Comparison of ENCODE assay signal across 6 cellular contexts in the genomic region with DNA sequence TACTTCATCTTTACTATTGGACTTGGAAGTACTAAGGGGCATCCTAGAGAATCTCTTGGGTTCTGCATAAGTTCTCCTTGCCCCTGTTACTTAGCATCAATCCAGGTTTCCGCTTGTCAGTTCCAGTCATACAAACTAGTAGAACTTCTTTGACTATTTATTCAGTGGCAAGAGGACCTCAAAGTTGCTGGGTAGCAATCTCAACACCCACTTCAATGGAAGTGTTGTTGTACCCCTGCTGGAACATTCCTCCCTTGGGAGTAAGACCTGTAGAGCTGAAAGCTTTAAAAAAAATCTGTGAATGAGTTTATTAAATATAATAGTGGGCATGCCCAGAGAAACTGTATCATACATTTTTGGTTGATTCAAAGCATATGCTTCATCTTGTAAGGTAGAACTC.
"Had no signal": no experiment of that assay in that cellular context is flagged by ENCODE, and none has a peak within 500 bp of the region (broad histone marks: within the 10 kb centered on the region; RNA-seq: fewer than 3 reads in every experiment).

No MANE protein-coding gene starts in this region.

- H3K9me3 Mint-ChIP-seq: GM23338, H9 had no signal

- H3K4me1 Mint-ChIP-seq: GM23338, H9 had no signal

- H3K4me3 Mint-ChIP-seq: GM23338, H9 had no signal

- H3K27ac Mint-ChIP-seq: GM23338 had no signal

- DNase-seq: H9, HCEC 1CT, KBM-7 had no signal

- H3K4me3 ChIP-seq: GM23338 had no signal

- FAIRE-seq: H1, H54 had no signal

- ATAC-seq: GM23338 had no signal
